9 cellular contexts compared by ENCODE assay signal in the genomic region with DNA sequence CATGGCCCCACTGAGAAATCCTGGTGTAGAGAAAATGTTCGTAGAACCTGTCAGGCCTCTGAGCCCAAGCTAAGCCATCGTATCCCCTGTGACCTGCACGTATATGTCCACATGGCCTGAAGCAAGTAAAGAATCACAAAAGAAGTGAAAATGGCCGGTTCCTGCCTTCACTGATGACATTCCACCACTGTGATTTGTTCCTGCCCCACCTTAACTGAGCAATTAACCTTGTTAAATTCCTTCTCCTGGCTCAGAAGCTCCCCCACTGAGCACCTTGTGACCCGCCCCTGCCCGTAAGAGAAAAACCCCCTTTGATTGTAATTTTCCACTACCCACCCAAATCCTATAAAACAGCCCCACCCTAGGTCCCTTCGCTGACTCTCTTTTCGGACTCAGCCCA. TPM values are rescaled to one million over a fixed set of nuclear protein-coding genes. Genes with fewer than 3 reads are reported as not detected.
DNase-seq lines count a peak whose midpoint lies in the region; TF ChIP-seq lines count a peak whose summit lies in the region.
"Not testable (repeated sequence)": the region's sequence is repeated elsewhere in the genome, so short reads cannot be mapped to it uniquely, and the experiment has no call there.
"Had no signal": no experiment of that assay in that cellular context is flagged by ENCODE, and none has a peak within 500 bp of the region (broad histone marks: within the 10 kb centered on the region; RNA-seq: fewer than 3 reads in every experiment).

No MANE protein-coding gene starts in this region.

- 51% methylated on average over 8 of the region's 8 CpGs for WGBS in smooth muscle cell (ENCODE audit: low lambda C conversion rate)

- peaks cover 64% of the 10 kb centered on the region for H3K4me1 Mint-ChIP-seq in chondrocyte (ENCODE audit: low read depth)
- H3K4me1 Mint-ChIP-seq in nephron progenitor cell: peaks cover 31% of the 10 kb centered on the region

- not testable (repeated sequence) for H3K27me3 ChIP-seq in PC-9 (ENCODE audit: insufficient read depth, low read depth); cardiac muscle cell; smooth muscle cell (ENCODE audit: low read depth)

- not testable (repeated sequence) for H3K36me3 Mint-ChIP-seq in chondrocyte (ENCODE audit: low read depth)
- H3K36me3 Mint-ChIP-seq in nephron progenitor cell (ENCODE audit: low read depth): peaks cover 43% of the 10 kb centered on the region

- H3K9ac ChIP-seq in smooth muscle cell (ENCODE audit: low read depth): peak overlapping the region; percentile 26

- H3K9me3 ChIP-seq in PC-9 (ENCODE audit: insufficient read depth, low read depth); cardiac muscle cell (ENCODE audit: low read depth); smooth muscle cell (replicated peaks; ENCODE audit: low read depth): not testable (repeated sequence)

- H3K27me3 Mint-ChIP-seq in chondrocyte (ENCODE audit: low read depth); nephron progenitor cell (ENCODE audit: low read depth, poor library complexity): not testable (repeated sequence)

- H3K4me2 ChIP-seq in PC-9 (peak overlapping the region; percentile 44), smooth muscle cell (peak overlapping the region; percentile 48)

- POLR2A ChIA-PET in PC-9 (lab: Charles Lee; ENCODE audit: unreplicated experiment): interaction anchor here (0.6 to 1.8 kb wide), 6 partner anchors 10 to 1106 kb away, joined by 4 to 31 read pairs (median 6); no protein-coding TSS in a partner anchor

- H3K36me3 ChIP-seq in PC-9 (ENCODE audit: low read depth): peaks cover 32% of the 10 kb centered on the region
- H3K36me3 ChIP-seq in cardiac muscle cell; smooth muscle cell (ENCODE audit: low read depth): not testable (repeated sequence)

- DNase-seq in ELF-1 (ENCODE audit: low read depth, low spot score): peak; percentile 93
- DNase-seq in HT-29 (ENCODE audit: low spot score): peak; percentile 57
- DNase-seq in PC-9: peak; percentile 65 to 80
- DNase-seq in chondrocyte (ENCODE audit: low spot score); cardiac muscle cell (ENCODE audit: low read depth in 1 of 2, low spot score in 1 of 2); nephron progenitor cell; smooth muscle cell (lab: John Stamatoyannopoulos, UW; ENCODE audit: unreplicated experiment): not testable (repeated sequence)
- peak; percentile 87 for DNase-seq in islet precursor cell

- CTCF ChIA-PET in PC-9 (lab: Charles Lee): interaction anchor here (0.8 to 3.0 kb wide), 2 partner anchors 18 to 157 kb away, joined by 3 to 11 read pairs; no protein-coding TSS in a partner anchor

- intact Hi-C loops in PC-9 (cut with micrococcal nuclease; ENCODE audit: unreplicated experiment): loop anchor here (1.0 to 5.0 kb wide), 2 partner anchors 10 to 36 kb away; no protein-coding TSS in a partner anchor

- H3K27ac Mint-ChIP-seq in chondrocyte (ENCODE audit: unreplicated experiment): peak overlapping the region; percentile 18
- H3K27ac Mint-ChIP-seq in nephron progenitor cell: peak overlapping the region; percentile 91

- H3K4me3 Mint-ChIP-seq in chondrocyte (ENCODE audit: unreplicated experiment); nephron progenitor cell: not testable (repeated sequence)

- H3K9me3 Mint-ChIP-seq in chondrocyte (ENCODE audit: low read depth); nephron progenitor cell: not testable (repeated sequence)

- H3F3A ChIP-seq in PC-9 (ENCODE audit: insufficient read depth, low read depth) (peaks cover 56% of the 10 kb centered on the region; the same call in 1 of the 2 replicates), smooth muscle cell (ENCODE audit: low read depth) (peaks cover 16% of the 10 kb centered on the region)

- H3K4me3 ChIP-seq in PC-9, cardiac muscle cell, smooth muscle cell: not testable (repeated sequence)

- not testable (repeated sequence) for TF ChIP-seq CTCF in PC-9 (conservative IDR thresholded peaks at IDR 0.05); chondrocyte (IDR thresholded peaks at IDR 0.05); cardiac muscle cell (IDR thresholded peaks at IDR 0.05; ENCODE audit: low read depth, low read length); nephron progenitor cell (IDR thresholded peaks at IDR 0.05); smooth muscle cell (IDR thresholded peaks at IDR 0.05; ENCODE audit: borderline replicate concordance, insufficient read depth, poor library complexity, severe bottlenecking)

- peaks cover 52% of the 10 kb centered on the region for H3K4me1 ChIP-seq in PC-9 (replicated peaks; ENCODE audit: insufficient read depth)
- H3K4me1 ChIP-seq in cardiac muscle cell (ENCODE audit: low read depth): peaks cover 19% of the 10 kb centered on the region
- H3K4me1 ChIP-seq in smooth muscle cell (ENCODE audit: low read depth): peaks cover 44% of the 10 kb centered on the region

- H2AFZ ChIP-seq in PC-9; smooth muscle cell (ENCODE audit: low read depth): not testable (repeated sequence)

- not testable (repeated sequence) for BruUV-seq in PC-9 (replicated peaks; lab: Mats Ljungman, UMichigan)

- H3K79me2 ChIP-seq in PC-9 (ENCODE audit: low read depth) (peaks cover 100% of the 10 kb centered on the region), smooth muscle cell (ENCODE audit: low read depth) (peaks cover 100% of the 10 kb centered on the region)

- H3K9me2 ChIP-seq in PC-9 (ENCODE audit: insufficient read depth): not testable (repeated sequence)

- peaks cover 86% of the 10 kb centered on the region for H4K20me1 ChIP-seq in PC-9 (ENCODE audit: insufficient read depth)
- peaks cover 100% of the 10 kb centered on the region for H4K20me1 ChIP-seq in smooth muscle cell (ENCODE audit: low read depth)

- H3K27ac ChIP-seq in PC-9 (peak overlapping the region; percentile 77), cardiac muscle cell (peak overlapping the region; percentile 47), smooth muscle cell (ENCODE audit: low read depth) (peak overlapping the region; percentile 66)

RNA-seq across cellular contexts. Expression of a gene that starts 38.6 kb away (rescaled TPM):
- total RNA-seq in HT-29 (2014; rRNA removed; shearing (Covaris generic)): 28.7 and 29.8 TPM in 2 replicates
- 140 and 150 TPM in 2 replicates for total RNA-seq in PC-9 (2021)
- total RNA-seq in chondrocyte: 60.8 to 68.8 TPM (median 62.1 TPM) in 3 replicates
- total RNA-seq in cardiac muscle cell: 77.1 and 119 TPM in 2 replicates
- polyA plus RNA-seq in cardiac muscle cell: 129 and 164 TPM in 2 replicates
- 59.2 and 73.7 TPM in 2 replicates for total RNA-seq in smooth muscle cell
- 80.6 and 105 TPM in 2 replicates for polyA plus RNA-seq in smooth muscle cell
- total RNA-seq: CD8-positive, alpha-beta T cell had no signal
